16 cellular contexts compared by ENCODE assay signal in genomic region chr2:198042189-198042588, GRCh38.
DNase-seq lines count a peak whose midpoint lies in the region; ATAC-seq lines count a peak whose summit lies in the region.
"Had no signal": no experiment of that assay in that cellular context is flagged by ENCODE, and none has a peak within 500 bp of the region (broad histone marks: within the 10 kb centered on the region; RNA-seq: fewer than 3 reads in every experiment).

No MANE protein-coding gene starts in this region.

- in situ Hi-C loops in GM23248 (cut with MboI) = no loop called here

- no peak overlapping the region for H3K4me2 ChIP-seq in GM23248 (ENCODE audit: unreplicated experiment)

- no peak overlapping the region for H3K9ac ChIP-seq in GM23248

- WGBS in GM23248 (ENCODE audit: low coverage in 1 of 2, low lambda C conversion rate in 2 of 2, missing lambda C conversion rate in 2 of 2), 2 experiments = 0% methylated on average over 1 of the region's 1 CpG

- peak; percentile 42 for ATAC-seq in stimulated activated naive CD8-positive, alpha-beta T cell treated with anti-CD3 and anti-CD28 coated beads, Interleukin-15, amount 100 ng/mL, for 72 hours
- ATAC-seq in stimulated activated naive CD8-positive, alpha-beta T cell treated with anti-CD3 and anti-CD28 coated beads, Interleukin-15, Interleukin-2, amounts not matched to agents 100 U/mL and 50 U/mL, for 24 hours = no peak
- ATAC-seq in GM21576 (IDR thresholded peaks at IDR 0.05; ENCODE audit: unreplicated experiment) (peak; percentile 73), HG03378 (IDR thresholded peaks at IDR 0.05; ENCODE audit: unreplicated experiment) (peak; percentile 81)

- no peaks in the 10 kb centered on the region for H3K27me3 Mint-ChIP-seq in stimulated activated naive CD8-positive, alpha-beta T cell treated with anti-CD3 and anti-CD28 coated beads, Interleukin-15, amount 100 ng/mL, for 72 hours
- H3K27me3 Mint-ChIP-seq: naive B cell had no signal

- H3K79me2 ChIP-seq in GM23248 (ENCODE audit: insufficient read depth) = no peaks in the 10 kb centered on the region

- H3K4me3 ChIP-seq in GM23248 = no peak overlapping the region
- H3K4me3 ChIP-seq: SJSA1, tibial artery had no signal

- no peaks in the 10 kb centered on the region for H3K9me2 ChIP-seq in GM23248 (ENCODE audit: insufficient read depth)

- 0 out of 2 replicates have a peak, but pooled peaks cover 7% of the 10 kb centered on the region for H3F3A ChIP-seq in GM23248 (ENCODE audit: insufficient read depth)

- H3K9me3 ChIP-seq in GM23248 (ENCODE audit: low read depth) = no peaks in the 10 kb centered on the region
- H3K9me3 ChIP-seq: SJSA1, tibial artery had no signal

- no peak overlapping the region for H3K27ac ChIP-seq in GM23248
- H3K27ac ChIP-seq: SJSA1, tibial artery had no signal

- H3K27ac Mint-ChIP-seq in stimulated activated naive CD8-positive, alpha-beta T cell treated with anti-CD3 and anti-CD28 coated beads, Interleukin-15, amount 100 ng/mL, for 72 hours = no peak overlapping the region
- H3K27ac Mint-ChIP-seq: activated B cell treated with CpG ODN at 0.5 μM for 24 hours, naive B cell had no signal

- peaks cover 12% of the 10 kb centered on the region for H3K4me1 ChIP-seq in GM23248 (ENCODE audit: insufficient read depth)
- H3K4me1 ChIP-seq: SJSA1 had no signal

- H3K9me3 Mint-ChIP-seq in stimulated activated naive CD8-positive, alpha-beta T cell treated with anti-CD3 and anti-CD28 coated beads, Interleukin-15, amount 100 ng/mL, for 72 hours = no peaks in the 10 kb centered on the region

- no peaks in the 10 kb centered on the region for H3K4me1 Mint-ChIP-seq in stimulated activated naive CD8-positive, alpha-beta T cell treated with anti-CD3 and anti-CD28 coated beads, Interleukin-15, amount 100 ng/mL, for 72 hours
- H3K4me1 Mint-ChIP-seq: activated B cell treated with CpG ODN at 0.5 μM for 24 hours, naive B cell had no signal

- no peaks in the 10 kb centered on the region for H4K20me1 ChIP-seq in GM23248 (ENCODE audit: insufficient read depth)

- H3K4me3 Mint-ChIP-seq in stimulated activated naive CD8-positive, alpha-beta T cell treated with anti-CD3 and anti-CD28 coated beads, Interleukin-15, amount 100 ng/mL, for 72 hours = no peak overlapping the region
- H3K4me3 Mint-ChIP-seq: activated B cell treated with CpG ODN at 0.5 μM for 24 hours, naive B cell had no signal

- no peaks in the 10 kb centered on the region for H3K36me3 ChIP-seq in GM23248 (ENCODE audit: low read depth)
- H3K36me3 ChIP-seq: SJSA1, tibial artery had no signal

- H3K27me3 ChIP-seq in GM23248 (replicated peaks; ENCODE audit: insufficient read depth) = no peaks in the 10 kb centered on the region
- H3K27me3 ChIP-seq: SJSA1, tibial artery had no signal

- H2AFZ ChIP-seq in GM23248 = no peak overlapping the region

- DNase-seq in stimulated activated naive CD8-positive, alpha-beta T cell treated with anti-CD3 and anti-CD28 coated beads, Interleukin-15, amount 100 ng/mL, for 72 hours = no peak
- DNase-seq in stimulated activated naive CD8-positive, alpha-beta T cell treated with anti-CD3 and anti-CD28 coated beads, Interleukin-15, Interleukin-2, amounts not matched to agents 100 U/mL and 50 U/mL, for 24 hours = no peak
- DNase-seq in UCSD-AML1 (lab: John Stamatoyannopoulos, UW; ENCODE audit: unreplicated experiment) (no peak), activated gamma-delta T cell (lab: John Stamatoyannopoulos, UW) (no peak), GM23248 (no peak)
- no peak for DNase-seq in stimulated activated CD4-positive, alpha-beta T cell treated with anti-CD3 and anti-CD28 coated beads, Interleukin-2, amount 100 ng/mL, for 24 hours
- DNase-seq: activated B cell treated with CpG ODN at 0.5 μM for 24 hours; activated T-cell treated with anti-CD3 and anti-CD28 coated beads, Interleukin-2, amount 50 U/mL, for 48 hours; effector CD4-positive, alpha-beta T cell; islet precursor cell; naive B cell; NCI-H2029; tibial artery had no signal
